In the genomic region with DNA sequence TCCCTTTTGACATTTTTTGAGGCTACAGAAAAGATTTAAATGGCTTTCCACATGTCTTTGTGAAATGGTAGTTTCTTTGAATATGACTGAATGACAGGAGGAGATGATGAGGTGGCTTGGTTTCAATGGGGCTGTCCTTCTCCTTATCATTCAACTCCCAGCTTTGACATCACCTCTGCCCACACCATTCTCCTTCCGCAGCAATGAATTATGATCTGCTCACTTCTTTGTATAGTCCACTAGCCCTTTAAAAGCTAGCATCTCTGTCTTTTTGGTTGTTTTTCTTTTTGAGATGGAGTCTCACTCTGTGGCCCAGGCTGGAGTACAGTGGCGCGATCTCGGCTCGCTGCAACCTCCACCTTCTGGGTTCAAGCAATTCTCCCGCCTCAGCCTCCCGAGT, we compare ENCODE assay signal across 1 cellular context.
TF ChIP-seq lines count a peak whose summit lies in the region.

No MANE protein-coding gene starts in this region.

TF ChIP-seq in K562, 482 proteins besides CTCF, POLR2A, EP300 and RAD21 (continued from another document):
- TF ChIP-seq POLR2AphosphoS2 (IDR thresholded peaks at IDR 0.05; ENCODE audit: low read length) (no peak), ZNF717 (CRISPR knock-in tag; IDR thresholded peaks at IDR 0.05) (no peak), EWSR1 (IDR thresholded peaks at IDR 0.05; ENCODE audit: borderline replicate concordance, low read depth, partially characterized antibody) (no peak), CEBPB (tag; IDR thresholded peaks at IDR 0.05) (no peak), NCOR1 (IDR thresholded peaks at IDR 0.05) (peak; percentile 44), MEIS2 (IDR thresholded peaks at IDR 0.05; ENCODE audit: partially characterized antibody) (peak; percentile 93), JUND (IDR thresholded peaks at IDR 0.05; ENCODE audit: borderline replicate concordance, low read depth, low read length) (peak; percentile 46; the same call in 1 of the 2 replicates), JUND (tag; IDR thresholded peaks at IDR 0.05; ENCODE audit: borderline replicate concordance, low read depth, low read length) (0 out of 3 replicates have a peak, but pooled peaks have one; percentile 20), CREM (IDR thresholded peaks at IDR 0.05; ENCODE audit: low read depth) (peak; percentile 37; the same call in 1 of the 2 replicates)
- TF ChIP-seq, protein P1, sequence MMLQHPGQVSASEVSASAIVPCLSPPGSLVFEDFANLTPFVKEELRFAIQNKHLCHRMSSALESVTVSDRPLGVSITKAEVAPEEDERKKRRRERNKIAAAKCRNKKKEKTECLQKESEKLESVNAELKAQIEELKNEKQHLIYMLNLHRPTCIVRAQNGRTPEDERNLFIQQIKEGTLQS (IDR thresholded peaks at IDR 0.05), result peak; percentile 20; the same call in 1 of the 2 replicates
- TF ChIP-seq, protein P1 (CRISPR knock-in tag; conservative IDR thresholded peaks at IDR 0.05), result no peak
TF ChIP-seq in K562: peak in this region for 24.
